9 cellular contexts compared by ENCODE assay signal in genomic region chr17:50547736-50548083, GRCh38. TPM values are rescaled to one million over a fixed set of nuclear protein-coding genes. Genes with fewer than 3 reads are reported as not detected.
DNase-seq lines count a peak whose midpoint lies in the region; FAIRE-seq and TF ChIP-seq lines count a peak whose summit lies in the region.
"Had no signal": no experiment of that assay in that cellular context is flagged by ENCODE, and none has a peak within 500 bp of the region (broad histone marks: within the 10 kb centered on the region; RNA-seq: fewer than 3 reads in every experiment).

No MANE protein-coding gene starts in this region.

- peaks cover 10% of the 10 kb centered on the region for H3K79me2 ChIP-seq in ACC112 (ENCODE audit: control insufficient read depth, insufficient read depth, low read length, unreplicated experiment)

- no peak for TF ChIP-seq CTCF in bronchial epithelial cell (IDR thresholded peaks at IDR 0.05; ENCODE audit: insufficient read depth, low read length, severe bottlenecking)

- no peaks in the 10 kb centered on the region for H3K27me3 ChIP-seq in ACC112 (ENCODE audit: insufficient read depth, low read length)
- H3K27me3 ChIP-seq in HUES48 (ENCODE audit: control insufficient read depth, insufficient read depth, low read length): no peaks in the 10 kb centered on the region
- H3K27me3 ChIP-seq in bronchial epithelial cell (ENCODE audit: control insufficient read depth, insufficient read depth, low read length): no peaks in the 10 kb centered on the region
- H3K27me3 ChIP-seq in muscle layer of duodenum (ENCODE audit: low read depth, low read length): no peaks in the 10 kb centered on the region

- no peak overlapping the region for H3K9ac ChIP-seq in HUES48 (ENCODE audit: low read depth, low read length)

- H3K27ac ChIP-seq in ACC112 (ENCODE audit: low read depth, low read length): no peak overlapping the region
- no peak overlapping the region for H3K27ac ChIP-seq in HUES48 (ENCODE audit: low read depth, low read length)
- peak overlapping the region; percentile 60 for H3K27ac ChIP-seq in muscle layer of duodenum (ENCODE audit: low read length)

- no peak for DNase-seq in bronchial epithelial cell (ENCODE audit: low read depth)
- DNase-seq in NCI-H1694 (lab: John Stamatoyannopoulos, UW): no peak
- DNase-seq in urothelium cell line (ENCODE audit: low spot score): no peak
- DNase-seq in GM19240 (ENCODE audit: insufficient read length, low spot score): no peak
- DNase-seq in activated CD4-positive, alpha-beta T cell treated with anti-CD3 and anti-CD28 coated beads, Interleukin-2, amount 50 U/mL, for 4 hours: no peak
- DNase-seq: erythroblast had no signal

- H3K4me1 ChIP-seq in ACC112 (ENCODE audit: control insufficient read depth, insufficient read depth, low read length, unreplicated experiment) (peaks cover 13% of the 10 kb centered on the region), HUES48 (ENCODE audit: control insufficient read depth, insufficient read depth, low read length) (peaks cover 9% of the 10 kb centered on the region; the same call in 1 of the 2 replicates), muscle layer of duodenum (ENCODE audit: control insufficient read depth in 1 of 2, insufficient read depth in 2 of 2, low read length in 2 of 2) (peaks cover 4 to 17% of the 10 kb centered on the region in 2 donors)

- no peaks in the 10 kb centered on the region for H3K9me3 ChIP-seq in HUES48 (ENCODE audit: control insufficient read depth, insufficient read depth, low read length)
- H3K9me3 ChIP-seq in muscle layer of duodenum (ENCODE audit: control insufficient read depth in 1 of 2, low read length in 2 of 2): no peaks in the 10 kb centered on the region

- FAIRE-seq in bronchial epithelial cell (lab: Jason Lieb, UNC): no peak
- no peak for FAIRE-seq in urothelium cell line (lab: Jason Lieb, UNC)

- peak overlapping the region; percentile 32 for H2AFZ ChIP-seq in ACC112 (ENCODE audit: low read length, unreplicated experiment)

- H3K36me3 ChIP-seq in ACC112 (ENCODE audit: insufficient read depth, low read length) (no peaks in the 10 kb centered on the region), HUES48 (ENCODE audit: control insufficient read depth, insufficient read depth, low read length) (no peaks in the 10 kb centered on the region), bronchial epithelial cell (ENCODE audit: control insufficient read depth, insufficient read depth, low read length) (peaks cover 2% of the 10 kb centered on the region), muscle layer of duodenum (ENCODE audit: control insufficient read depth in 1 of 2, insufficient read depth in 2 of 2, low read length in 2 of 2) (peaks cover 0 to 25% of the 10 kb centered on the region in 2 donors)

- H3K4me3 ChIP-seq in ACC112 (ENCODE audit: low read depth, low read length) (peak overlapping the region; percentile 81), HUES48 (ENCODE audit: low read depth, low read length) (peak overlapping the region; percentile 64), bronchial epithelial cell (ENCODE audit: low read depth, low read length) (peak overlapping the region; percentile 51), muscle layer of duodenum (ENCODE audit: low read depth in 1 of 2, low read length in 2 of 2) (peak overlapping the region; percentile 70 to 71)

RNA-seq across cellular contexts. Expression of gene SPATA20, which starts 0.7 kb away (rescaled TPM):
- total RNA-seq in bronchial epithelial cell: 18.6 and 25.0 TPM in 2 replicates

RNA-seq across cellular contexts. Expression of gene CACNA1G, which starts 12.8 kb away (rescaled TPM):
- not detected in 2 replicates for total RNA-seq in bronchial epithelial cell

RNA-seq across cellular contexts. Expression of gene EPN3, which starts 15.2 kb away (rescaled TPM):
- total RNA-seq in bronchial epithelial cell: 2.9 and 10.9 TPM in 2 replicates

RNA-seq across cellular contexts. Expression of gene MYCBPAP, which starts 39.5 kb away (rescaled TPM):
- total RNA-seq in bronchial epithelial cell: 0.13 and 0.26 TPM in 2 replicates
